Comparison of ENCODE assay signal across 31 cellular contexts in genomic region chr3:111786922-111787321, GRCh38.
"Had no signal": no experiment of that assay in that cellular context is flagged by ENCODE, and none has a peak within 500 bp of the region (broad histone marks: within the 10 kb centered on the region; RNA-seq: fewer than 3 reads in every experiment).

No MANE protein-coding gene starts in this region.

- H3K27me3 ChIP-seq: Peyer's patch had no signal

- H3K9me3 ChIP-seq: Peyer's patch had no signal

- H3K9ac ChIP-seq: KMS-11 had no signal

- ATAC-seq: activated T-cell treated with anti-CD3 and anti-CD28 coated beads, Interleukin-2, amount 50 U/mL, for 72 hours; activated T-helper 17 cell treated with anti-CD3 and anti-CD28 coated beads, Interleukin-2, amount 50 U/mL, for 72 hours; PC-3 had no signal

- DNase-seq: activated B cell treated with CpG ODN at 0.5 μM for 24 hours; activated CD4-positive, alpha-beta memory T cell treated with anti-CD3 and anti-CD28 coated beads, Interleukin-2, amount 10 ng/mL, durations not matched to agents 7 days and 5 days; activated CD4-positive, alpha-beta T cell treated with anti-CD3 and anti-CD28 coated beads for 4 hours; activated CD4-positive, CD25-positive, alpha-beta regulatory T cell treated with anti-CD3 and anti-CD28 coated beads, Interleukin-2, amount 50 U/mL, for 72 hours; activated effector memory CD4-positive, alpha-beta T cell treated with anti-CD3 and anti-CD28 coated beads, Interleukin-2, amount 50 U/mL, for 16 hours; activated naive CD4-positive, alpha-beta T cell; activated naive CD4-positive, alpha-beta T cell treated with anti-CD3 and anti-CD28 coated beads, Interleukin-2, amount 50 U/mL, for 16 hours; activated naive CD8-positive, alpha-beta T cell treated with anti-CD3 and anti-CD28 coated beads for 36 hours; activated T-cell treated with anti-CD3 and anti-CD28 coated beads, Interleukin-2, amount 50 U/mL, for 1 hour; activated T-cell treated with anti-CD3 and anti-CD28 coated beads, Interleukin-2, amount 50 U/mL, for 72 hours; amniotic stem cell; aorta; MM.1S; MV-4-11; NCI-H1092; NCI-H1436 treated with DMSO at 0.1 percent for 48 hours; NCI-H1694 treated with DMSO at 0.1 percent for 48 hours; NCI-H2029; NCI-H345; NCI-H524 treated with DMSO at 0.1 percent for 48 hours; NK-92 treated with Interleukin-12 subunit alpha and Interleukin-12 subunit beta, amount 100 ng/mL, for 24 hours; PC-3; Peyer's patch; RPMI8226; SW 1271; T-helper 1 cell; T-helper 2 cell; T-helper 9 cell had no signal

- H3K27ac ChIP-seq: KMS-11, Peyer's patch, VCaP had no signal

- H3K4me1 ChIP-seq: Peyer's patch had no signal

- H3K4me3 ChIP-seq: Peyer's patch had no signal

- H3K36me3 ChIP-seq: Peyer's patch had no signal
